ENCODE assay signal across 22 cellular contexts in the genomic region with DNA sequence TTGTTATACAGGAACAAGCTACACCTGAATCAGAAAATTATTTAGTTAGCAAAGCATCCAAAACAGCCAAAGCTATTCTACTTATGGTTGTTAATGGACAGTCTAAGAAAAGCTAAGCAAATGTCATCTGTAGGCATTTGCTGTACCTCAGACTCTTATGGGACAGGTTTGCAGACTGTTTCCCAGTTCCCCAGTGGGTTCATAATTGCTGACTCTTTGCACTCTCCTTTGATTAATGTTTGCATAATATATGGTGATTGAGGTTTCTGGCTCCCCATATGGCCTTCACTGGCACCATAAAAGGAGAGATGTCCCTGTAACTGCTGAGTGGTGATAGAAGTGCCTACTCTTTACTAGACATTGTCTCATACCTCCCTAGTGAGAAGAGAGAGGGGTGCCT.
"Had no signal": no experiment of that assay in that cellular context is flagged by ENCODE, and none has a peak within 500 bp of the region (broad histone marks: within the 10 kb centered on the region; RNA-seq: fewer than 3 reads in every experiment).

No MANE protein-coding gene starts in this region.

- H3K27ac ChIP-seq: dorsolateral prefrontal cortex, ovary, psoas muscle, sigmoid colon, stomach, thyroid gland, vagina had no signal

- ATAC-seq: left lobe of liver; natural killer cell; psoas muscle; right cardiac atrium; stimulated activated effector memory CD8-positive, alpha-beta T cell treated with anti-CD3 and anti-CD28 coated beads, Interleukin-12 subunit alpha, Interleukin-12 subunit beta, amount 100 ng/mL, for 72 hours had no signal

- H3K27me3 ChIP-seq: ovary, sigmoid colon, stomach, thyroid gland, vagina had no signal

- H3K36me3 ChIP-seq: ovary, sigmoid colon, stomach, thyroid gland, vagina had no signal

- H3K4me1 ChIP-seq: psoas muscle, sigmoid colon, stomach, thyroid gland, vagina had no signal

- H3K9me3 ChIP-seq: ovary, sigmoid colon, stomach, thyroid gland, vagina had no signal

- H3K4me3 ChIP-seq: dorsolateral prefrontal cortex, lung, ovary, psoas muscle, sigmoid colon, stomach, thyroid gland, vagina had no signal

- FAIRE-seq: frontal cortex, kidney had no signal

- DNase-seq: dorsolateral prefrontal cortex; effector CD4-positive, alpha-beta T cell; head of caudate nucleus; kidney; natural killer cell; occipital lobe; ovary; posterior cingulate gyrus; psoas muscle; right cardiac atrium; sigmoid colon; stimulated activated CD4-positive, alpha-beta T cell treated with anti-CD3 and anti-CD28 coated beads, Interleukin-2, amount 100 ng/mL, for 24 hours; stimulated activated CD4-positive, alpha-beta T cell treated with anti-CD3 and anti-CD28 coated beads, Interleukin-4, amount 100 ng/mL, for 24 hours; stimulated activated naive CD4-positive, alpha-beta T cell treated with Interleukin-2 at 50 U/mL for 16 hours; stomach; thyroid gland; trophoblast cell had no signal
